In the genomic region with DNA sequence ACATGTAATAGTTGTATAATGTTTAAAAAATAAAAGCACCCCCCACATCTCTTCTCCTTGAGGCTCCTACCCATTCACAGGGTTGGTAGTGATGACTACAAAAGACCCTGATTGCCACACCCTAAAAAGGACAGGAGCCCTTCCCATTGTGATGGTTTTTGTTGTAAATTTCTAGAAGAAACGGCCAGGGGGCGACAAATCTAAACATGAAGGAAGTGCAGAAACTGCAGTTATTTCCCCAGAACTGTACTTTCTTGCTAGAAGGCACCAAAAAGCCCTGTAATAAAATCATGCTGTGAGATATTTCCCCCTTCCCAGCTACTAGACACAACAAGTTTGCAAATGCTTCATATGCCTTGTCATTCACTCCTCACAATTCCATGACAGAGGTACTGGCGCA, we compare ENCODE assay signal across 9 cellular contexts. TPM values are rescaled to one million over a fixed set of nuclear protein-coding genes. Genes with fewer than 3 reads are reported as not detected.
DNase-seq lines count a peak whose midpoint lies in the region; ATAC-seq and TF ChIP-seq lines count a peak whose summit lies in the region.
"Had no signal": no experiment of that assay in that cellular context is flagged by ENCODE, and none has a peak within 500 bp of the region (broad histone marks: within the 10 kb centered on the region; RNA-seq: fewer than 3 reads in every experiment).

No MANE protein-coding gene starts in this region.

- H3K36me3 ChIP-seq in aorta (ENCODE audit: control insufficient read depth in 1 of 2, insufficient read depth in 2 of 2, low read length in 1 of 2) (no peaks in the 10 kb centered on the region), left lung (no peaks in the 10 kb centered on the region)

- H3K4me1 ChIP-seq in aorta (ENCODE audit: control insufficient read depth in 1 of 2, insufficient read depth in 2 of 2, low read length in 2 of 2) (no peaks in the 10 kb centered on the region), left lung (no peaks in the 10 kb centered on the region)

- H3K4me1 Mint-ChIP-seq in chondrocyte (ENCODE audit: low read depth) (peaks cover 32% of the 10 kb centered on the region), progenitor cell of endocrine pancreas (ENCODE audit: low read depth) (peaks cover 5% of the 10 kb centered on the region)

- peak; percentile 37 for DNase-seq in NCI-H82 (lab: John Stamatoyannopoulos, UW)
- DNase-seq in NCI-H82 treated with DMSO at 0.1 percent for 48 hours (lab: John Stamatoyannopoulos, UW; ENCODE audit: unreplicated experiment) = no peak
- peak; percentile 73 for DNase-seq in NCI-H69 (lab: John Stamatoyannopoulos, UW)
- DNase-seq in chondrocyte (ENCODE audit: low spot score) = no peak
- DNase-seq in progenitor cell of endocrine pancreas (ENCODE audit: low spot score, unreplicated experiment) = no peak
- DNase-seq in mucosa of gallbladder (ENCODE audit: low spot score) = no peak
- DNase-seq in aorta = no peak
- DNase-seq in left lung = no peak

- H3K9me3 ChIP-seq in aorta (ENCODE audit: control insufficient read depth, low read length) = no peaks in the 10 kb centered on the region
- no peaks in the 10 kb centered on the region for H3K9me3 ChIP-seq in left lung

- ATAC-seq in aorta (ENCODE audit: low FRiP score) (no peak), left lung (no peak)

- H3K27ac Mint-ChIP-seq in chondrocyte (ENCODE audit: unreplicated experiment) = peak overlapping the region; percentile 19
- H3K27ac Mint-ChIP-seq in progenitor cell of endocrine pancreas = no peak overlapping the region

- H3K27me3 ChIP-seq in aorta (ENCODE audit: control insufficient read depth in 1 of 2, insufficient read depth in 2 of 2, low read length in 1 of 2) (no peaks in the 10 kb centered on the region), left lung (no peaks in the 10 kb centered on the region)

- H3K27ac ChIP-seq in aorta (ENCODE audit: low read depth in 1 of 2, low read length in 2 of 2) (no peak overlapping the region), left lung (no peak overlapping the region)

- H3K27me3 Mint-ChIP-seq in chondrocyte (ENCODE audit: low read depth) (no peaks in the 10 kb centered on the region), progenitor cell of endocrine pancreas (peaks cover 7% of the 10 kb centered on the region)

- H3K9me3 Mint-ChIP-seq in chondrocyte (ENCODE audit: low read depth) (peaks cover 3% of the 10 kb centered on the region), progenitor cell of endocrine pancreas (ENCODE audit: low read depth) (no peaks in the 10 kb centered on the region)

- H3K4me3 Mint-ChIP-seq in chondrocyte (ENCODE audit: unreplicated experiment) (no peak overlapping the region), progenitor cell of endocrine pancreas (ENCODE audit: low read depth) (no peak overlapping the region)

- WGBS in aorta, 2 donors = 36 to 40% methylated on average over 3 of the region's 3 CpGs

- intact Hi-C loops in aorta (cut with DNase I) = no loop called here
- intact Hi-C loops in left lung (cut with DNase I) = no loop called here

- TF ChIP-seq CTCF in chondrocyte (IDR thresholded peaks at IDR 0.05) = peak; percentile 87
- peak; percentile 55 for TF ChIP-seq CTCF in progenitor cell of endocrine pancreas (IDR thresholded peaks at IDR 0.05; ENCODE audit: unreplicated experiment)
- TF ChIP-seq CTCF in left lung (IDR thresholded peaks at IDR 0.05) = peak in 1 of 2 donors; percentile 11

- no peak overlapping the region for H3K4me3 ChIP-seq in aorta (ENCODE audit: low read length in 2 of 2)
- no peak overlapping the region for H3K4me3 ChIP-seq in left lung

- H3K36me3 Mint-ChIP-seq in chondrocyte (ENCODE audit: low read depth) (no peaks in the 10 kb centered on the region), progenitor cell of endocrine pancreas (ENCODE audit: insufficient read depth) (no peaks in the 10 kb centered on the region)
- H3K36me3 Mint-ChIP-seq: CD4-positive, alpha-beta memory T cell had no signal

RNA-seq across cellular contexts. Expression of a gene that starts 10.8 kb away (rescaled TPM):
- total RNA-seq in chondrocyte (47.8 to 72.4 TPM (median 50.7 TPM) in 3 replicates), progenitor cell of endocrine pancreas (1.7 and 2.0 TPM in 2 replicates), mucosa of gallbladder (32.7 TPM), aorta (10 to 100 TPM in 1 of 2 donors, 1 to 10 TPM in 1; 4.7 to 15.3 TPM), left lung (10 to 100 TPM; 22.2 to 27.0 TPM)
- 1 to 10 TPM; 3.3 to 6.0 TPM for polyA plus RNA-seq in aorta

RNA-seq across cellular contexts. Expression of a gene that starts 17.7 kb away (rescaled TPM):
- total RNA-seq in chondrocyte = 52.5 to 71.0 TPM (median 54.6 TPM) in 3 replicates
- total RNA-seq in progenitor cell of endocrine pancreas = 70.8 and 79.7 TPM in 2 replicates
- total RNA-seq in mucosa of gallbladder = 55.7 TPM
- 10 to 100 TPM; 30.2 to 37.5 TPM for total RNA-seq in aorta
- 10 to 100 TPM; 23.6 to 28.9 TPM for polyA plus RNA-seq in aorta
- 10 to 100 TPM; 76.0 to 87.2 TPM for total RNA-seq in left lung

Comparison
In these comparisons a context has a peak if more than half of its experiments do, and no peak if none do; other contexts are left out.
1. DNase-seq: peak in NCI-H82 (single experiment) and NCI-H69 (single experiment); none in NCI-H82 treated with DMSO at 0.1 percent for 48 hours (single experiment), chondrocyte (single experiment), progenitor cell of endocrine pancreas (single experiment), mucosa of gallbladder (single experiment), aorta (0 of 2) and left lung (0 of 2).